ENCODE assay signal across 8 cellular contexts in genomic region chr1:145845514-145846161, GRCh38. TPM values are rescaled to one million over a fixed set of nuclear protein-coding genes. Genes with fewer than 3 reads are reported as not detected.
DNase-seq lines count a peak whose midpoint lies in the region; ATAC-seq and TF ChIP-seq lines count a peak whose summit lies in the region.

NUDT17 (plus strand) TSS chr1:145845630; CDS start chr1:145845641, 11 bp downstream.

- H3K9me3 ChIP-seq in BLaER1 (no peaks in the 10 kb centered on the region), endodermal cell (ENCODE audit: control insufficient read depth, low read length) (no peaks in the 10 kb centered on the region), mononuclear cell (ENCODE audit: low read depth, low read length) (no peaks in the 10 kb centered on the region)

- H3K4me1 ChIP-seq in BLaER1 (peaks cover 22% of the 10 kb centered on the region), endodermal cell (ENCODE audit: control insufficient read depth, insufficient read depth, low read length) (peaks cover 4% of the 10 kb centered on the region), mononuclear cell (ENCODE audit: insufficient read depth, low read length) (peaks cover 17% of the 10 kb centered on the region)

- 4 to 6% methylated on average over 23 to 50 of the region's 50 CpGs for WGBS in endodermal cell (ENCODE audit: insufficient coverage in 1 of 2, insufficient read length in 1 of 2), 2 experiments

- H3K27me3 ChIP-seq in BLaER1 (no peaks in the 10 kb centered on the region), endodermal cell (ENCODE audit: control insufficient read depth, insufficient read depth, low read length, poor library complexity, severe bottlenecking) (no peaks in the 10 kb centered on the region), mononuclear cell (ENCODE audit: insufficient read depth, low read length) (no peaks in the 10 kb centered on the region)

- peak; percentile 91 for DNase-seq in NCI-H82 (lab: John Stamatoyannopoulos, UW)
- peak; percentile 54 for DNase-seq in activated CD8-positive, alpha-beta memory T cell treated with anti-CD3 and anti-CD28 coated beads for 4 hours (ENCODE audit: low read depth in 2 of 2)
- DNase-seq in endodermal cell = peak; percentile 94
- DNase-seq in stimulated activated CD8-positive, alpha-beta memory T cell treated with anti-CD3 and anti-CD28 coated beads, Interleukin-4, amount 100 ng/mL, for 1 hour (ENCODE audit: low read depth in 2 of 2, low spot score in 1 of 2) = peak; percentile 53 to 56

- H3K36me3 Mint-ChIP-seq in endodermal cell (ENCODE audit: low read depth) = peaks cover 41% of the 10 kb centered on the region

- peak within 1 kb of the TSS; percentile 81 for H3K9ac ChIP-seq in BLaER1
- H3K9ac ChIP-seq in endodermal cell (ENCODE audit: extremely low read depth, low read length, poor library complexity, severe bottlenecking) = peak within 1 kb of the TSS; percentile 43

- H3K36me3 ChIP-seq in BLaER1 (peaks cover 69% of the 10 kb centered on the region), endodermal cell (ENCODE audit: control insufficient read depth, insufficient read depth, low read length) (peaks cover 56% of the 10 kb centered on the region)

- H3K4me3 ChIP-seq in BLaER1 (peak within 1 kb of the TSS; percentile 73), endodermal cell (ENCODE audit: low read length) (peak within 1 kb of the TSS; percentile 72), mononuclear cell (ENCODE audit: low read length) (peak within 1 kb of the TSS; percentile 58)

- H3K27ac ChIP-seq in BLaER1 (peak within 1 kb of the TSS; percentile 79), endodermal cell (ENCODE audit: low read depth, low read length) (no peak within 1 kb of the TSS)

- no peaks in the 10 kb centered on the region for H3K27me3 Mint-ChIP-seq in endodermal cell (ENCODE audit: insufficient read depth)

- H3K27ac Mint-ChIP-seq in endodermal cell = peak within 1 kb of the TSS; percentile 41

- H3K9me3 Mint-ChIP-seq in endodermal cell = no peaks in the 10 kb centered on the region

- ATAC-seq in GM19035 (IDR thresholded peaks at IDR 0.05; ENCODE audit: unreplicated experiment) = peak; percentile 55
- ATAC-seq in HG03432 (IDR thresholded peaks at IDR 0.05; ENCODE audit: unreplicated experiment) = peak; percentile 73

- no peaks in the 10 kb centered on the region for H3K4me1 Mint-ChIP-seq in endodermal cell

- peak; percentile 99 for TF ChIP-seq CTCF in endodermal cell (conservative IDR thresholded peaks at IDR 0.05)

- H4K20me1 ChIP-seq in BLaER1 = no peaks in the 10 kb centered on the region

- H3K4me2 ChIP-seq in BLaER1 = peak within 1 kb of the TSS; percentile 96

- no peak within 1 kb of the TSS for H3K4me3 Mint-ChIP-seq in endodermal cell

RNA-seq across cellular contexts. Expression of gene NUDT17, which starts in this region (rescaled TPM):
- total RNA-seq in endodermal cell = 1 to 10 TPM; 2.8 to 4.0 TPM
- 4.2 TPM for polyA plus RNA-seq in endodermal cell (2013, experiment 1 of 2)
- polyA plus RNA-seq in endodermal cell (2013, experiment 2 of 2) = 2.9 TPM
- total RNA-seq in mononuclear cell = 1.2 TPM
